In the genomic region with DNA sequence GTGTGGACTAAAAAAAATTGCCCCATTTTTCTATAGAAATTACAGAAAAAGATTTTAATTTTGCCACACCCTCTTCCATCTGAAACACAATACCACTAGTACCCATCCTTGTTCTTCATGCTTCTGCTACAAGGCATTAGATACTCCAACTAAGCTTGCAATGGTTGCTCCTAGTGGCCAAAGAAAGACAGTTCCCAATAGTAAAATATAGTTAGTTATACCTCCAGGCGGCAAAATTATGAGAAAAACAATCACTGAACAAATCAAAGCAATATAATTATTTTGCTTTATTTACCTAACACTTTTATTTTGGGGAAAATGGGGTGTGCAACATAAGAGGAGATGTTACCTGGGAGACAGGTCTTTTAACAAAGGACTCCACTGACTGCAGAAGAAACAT, we compare ENCODE assay signal across 13 cellular contexts.
DNase-seq lines count a peak whose midpoint lies in the region; ATAC-seq and TF ChIP-seq lines count a peak whose summit lies in the region.
"Had no signal": no experiment of that assay in that cellular context is flagged by ENCODE, and none has a peak within 500 bp of the region (broad histone marks: within the 10 kb centered on the region; RNA-seq: fewer than 3 reads in every experiment).

No MANE protein-coding gene starts in this region.

- no peaks in the 10 kb centered on the region for H3K36me3 ChIP-seq in CD4-positive, CD25-positive, alpha-beta regulatory T cell (ENCODE audit: control insufficient read depth, insufficient read depth, low read length)
- no peaks in the 10 kb centered on the region for H3K36me3 ChIP-seq in smooth muscle cell (ENCODE audit: low read depth)

- H3K9me3 ChIP-seq in CD4-positive, CD25-positive, alpha-beta regulatory T cell (ENCODE audit: control insufficient read depth in 2 of 2, low read length in 2 of 2): no peaks in the 10 kb centered on the region
- H3K9me3 ChIP-seq in smooth muscle cell (replicated peaks; ENCODE audit: low read depth): no peaks in the 10 kb centered on the region

- H3K27me3 ChIP-seq in CD4-positive, CD25-positive, alpha-beta regulatory T cell (ENCODE audit: control insufficient read depth, insufficient read depth, low read length): no peaks in the 10 kb centered on the region
- H3K27me3 ChIP-seq in smooth muscle cell (ENCODE audit: low read depth): no peaks in the 10 kb centered on the region

- WGBS in smooth muscle cell (ENCODE audit: low lambda C conversion rate): 97% methylated on average over 1 of the region's 1 CpG

- no peak overlapping the region for H3K9ac ChIP-seq in smooth muscle cell (ENCODE audit: low read depth)

- peak overlapping the region; percentile 74 for H3K4me3 ChIP-seq in CD4-positive, CD25-positive, alpha-beta regulatory T cell (ENCODE audit: low read depth, low read length)
- H3K4me3 ChIP-seq in fibroblast of mammary gland (ENCODE audit: control insufficient read depth, low read depth, low read length) (no peak overlapping the region), smooth muscle cell (no peak overlapping the region)
- H3K4me3 ChIP-seq: lung had no signal

- no peaks in the 10 kb centered on the region for H3F3A ChIP-seq in smooth muscle cell (ENCODE audit: low read depth)

- H3K4me2 ChIP-seq in smooth muscle cell: no peak overlapping the region

- H3K79me2 ChIP-seq in smooth muscle cell (ENCODE audit: low read depth): no peaks in the 10 kb centered on the region

- H3K4me3 Mint-ChIP-seq in CD4-positive, CD25-positive, alpha-beta regulatory T cell: peak overlapping the region; percentile 10 to 88 (median 57)

- H3K27ac Mint-ChIP-seq in CD4-positive, CD25-positive, alpha-beta regulatory T cell: peak overlapping the region; percentile 29 to 87 (median 39)

- in situ Hi-C loops in G401 (cut with HindIII; ENCODE audit: low sequenced_read_pairs): no loop called here

- DNase-seq in CD4-positive, CD25-positive, alpha-beta regulatory T cell: no peak
- DNase-seq in G401 (ENCODE audit: low spot score): peak; percentile 55
- DNase-seq in SHP77 treated with DMSO at 0.1 percent for 48 hours (lab: John Stamatoyannopoulos, UW): peak; percentile 31
- DNase-seq in fibroblast of mammary gland (ENCODE audit: low read depth): peak; percentile 3
- no peak for DNase-seq in smooth muscle cell (lab: John Stamatoyannopoulos, UW; ENCODE audit: unreplicated experiment)
- DNase-seq in middle frontal gyrus (ENCODE audit: extremely low spot score, low spot score): no peak
- DNase-seq: cerebellar nuclear complex, NCI-H187, right cardiac atrium had no signal

- H3K4me1 Mint-ChIP-seq in CD4-positive, CD25-positive, alpha-beta regulatory T cell: peaks cover 51 to 82% (median 67%) of the 10 kb centered on the region in 4 donors

- TF ChIP-seq CTCF in fibroblast of mammary gland (conservative IDR thresholded peaks at IDR 0.05; ENCODE audit: control insufficient read depth, insufficient read depth, low read depth, low read length) (peak; percentile 8), smooth muscle cell (IDR thresholded peaks at IDR 0.05; ENCODE audit: borderline replicate concordance, insufficient read depth, poor library complexity, severe bottlenecking) (no peak)

- ATAC-seq in CD4-positive, CD25-positive, alpha-beta regulatory T cell (ENCODE audit: low read depth in 2 of 2): peak in 1 of 2 donors; percentile 23
- ATAC-seq in GM18511 (IDR thresholded peaks at IDR 0.05; ENCODE audit: unreplicated experiment) (no peak), esophagus mucosa (no peak)
- ATAC-seq: right cardiac atrium had no signal

- H3K27ac ChIP-seq in CD4-positive, CD25-positive, alpha-beta regulatory T cell (ENCODE audit: insufficient read depth, low read length, poor library complexity, severe bottlenecking): peak overlapping the region; percentile 77
- H3K27ac ChIP-seq in smooth muscle cell (ENCODE audit: low read depth): no peak overlapping the region
- H3K27ac ChIP-seq: HL-60 had no signal

- H3K36me3 Mint-ChIP-seq in CD4-positive, CD25-positive, alpha-beta regulatory T cell: peaks cover 8% of the 10 kb centered on the region

- H3K4me1 ChIP-seq in CD4-positive, CD25-positive, alpha-beta regulatory T cell (ENCODE audit: control insufficient read depth, insufficient read depth, low read length, poor library complexity, severe bottlenecking): peaks cover 76% of the 10 kb centered on the region
- no peaks in the 10 kb centered on the region for H3K4me1 ChIP-seq in smooth muscle cell (ENCODE audit: low read depth)

- no peaks in the 10 kb centered on the region for H3K27me3 Mint-ChIP-seq in CD4-positive, CD25-positive, alpha-beta regulatory T cell

- H2AFZ ChIP-seq in smooth muscle cell (ENCODE audit: low read depth): no peak overlapping the region

- no peaks in the 10 kb centered on the region for H4K20me1 ChIP-seq in smooth muscle cell (ENCODE audit: low read depth)

- H3K9me3 Mint-ChIP-seq in CD4-positive, CD25-positive, alpha-beta regulatory T cell: no peaks in the 10 kb centered on the region

Comparison
In these comparisons a context has a peak if more than half of its experiments do, and no peak if none do; other contexts are left out.
1. DNase-seq: peak in G401 (single experiment), SHP77 treated with DMSO at 0.1 percent for 48 hours (single experiment) and fibroblast of mammary gland (single experiment); none in CD4-positive, CD25-positive, alpha-beta regulatory T cell (0 of 3), smooth muscle cell (single experiment) and middle frontal gyrus (single experiment).